ENCODE assay signal across 8 cellular contexts in the genomic region with DNA sequence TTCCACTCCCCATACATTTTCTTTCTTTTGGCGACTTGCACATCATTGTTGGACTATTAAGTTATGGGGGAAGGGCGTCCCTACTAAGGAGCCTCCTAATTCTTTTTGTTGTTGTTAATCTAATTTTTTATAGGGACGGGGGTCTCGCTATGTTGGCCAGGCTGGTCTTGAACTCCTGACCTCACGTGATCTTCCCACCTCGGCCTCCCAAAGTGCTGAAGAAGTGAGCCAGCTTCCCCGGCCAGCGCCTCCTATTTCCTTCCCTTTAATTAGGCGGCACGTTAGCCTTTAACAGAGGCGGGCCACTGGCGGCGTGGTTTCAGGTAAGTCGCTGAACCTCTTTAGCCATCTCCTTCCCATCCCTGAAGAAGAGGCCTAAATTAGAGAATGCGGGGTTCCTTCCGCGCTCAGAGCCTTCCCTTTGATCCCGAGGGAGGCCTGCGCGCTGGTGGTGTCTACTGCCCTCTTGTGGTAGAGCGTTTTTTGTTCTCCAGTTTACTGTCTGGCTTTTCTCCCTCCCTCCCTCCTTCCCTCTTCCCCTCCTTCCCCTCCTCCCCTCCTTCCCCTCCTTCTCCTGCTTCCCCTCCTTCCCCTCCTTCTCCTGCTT. TPM values are rescaled to one million over a fixed set of nuclear protein-coding genes. Genes with fewer than 3 reads are reported as not detected.
DNase-seq lines count a peak whose midpoint lies in the region; ATAC-seq and TF ChIP-seq lines count a peak whose summit lies in the region.

No MANE protein-coding gene starts in this region.

- POLR2A ChIA-PET in Caco-2 (lab: Charles Lee) (interaction anchor here (0.5 kb wide), 1 partner anchor 41 kb away, joined by 9 read pairs; no protein-coding TSS in a partner anchor), PC-3 (lab: Charles Lee; ENCODE audit: unreplicated experiment) (no interaction called here)

- H3K27ac Mint-ChIP-seq in Caco-2 (ENCODE audit: unreplicated experiment) = no peak overlapping the region
- peak overlapping the region; percentile 85 for H3K27ac Mint-ChIP-seq in natural killer cell

- BruUV-seq in Caco-2 (replicated peaks; lab: Mats Ljungman, UMichigan) (no TSS peak), PC-3 (replicated peaks; lab: Mats Ljungman, UMichigan) (no TSS peak)

- ATAC-seq in PC-3 (peak; percentile 85), natural killer cell (peak; percentile 51 to 75 (median 69)), HG03025 (IDR thresholded peaks at IDR 0.05; ENCODE audit: low FRiP score, unreplicated experiment) (no peak)
- ATAC-seq in stimulated activated naive CD8-positive, alpha-beta T cell treated with anti-CD3 and anti-CD28 coated beads, Interleukin-15, Interleukin-2, amounts not matched to agents 100 U/mL and 50 U/mL, for 24 hours = peak; percentile 82

- H3K9ac ChIP-seq in KMS-11 = no peak overlapping the region
- peak overlapping the region; percentile 11; the same call in 1 of the 2 replicates for H3K9ac ChIP-seq in PC-3 (ENCODE audit: low read length)

- DNase-seq in Caco-2 (peak; percentile 66 to 79), PC-3 (peak; percentile 81), fibroblast of gingiva (ENCODE audit: low read depth) (peak; percentile 62), natural killer cell (peak; percentile 43)
- peak; percentile 60 for DNase-seq in activated T-cell treated with anti-CD3 and anti-CD28 coated beads, Interleukin-2, amount 50 U/mL, for 1 hour
- DNase-seq in stimulated activated naive CD8-positive, alpha-beta T cell treated with anti-CD3 and anti-CD28 coated beads, Interleukin-15, Interleukin-2, amounts not matched to agents 100 U/mL and 50 U/mL, for 24 hours = peak; percentile 63

- H3F3A ChIP-seq in PC-3 (ENCODE audit: low read length, unreplicated experiment) = no peaks in the 10 kb centered on the region

- peak overlapping the region; percentile 92; the same call in 1 of the 2 replicates for H2AFZ ChIP-seq in KMS-11 (ENCODE audit: low read depth)
- H2AFZ ChIP-seq in PC-3 (ENCODE audit: low read length) = peak overlapping the region; percentile 54

- H3K4me1 ChIP-seq in Caco-2 (no peaks in the 10 kb centered on the region), KMS-11 (ENCODE audit: low read depth, poor library complexity, severe bottlenecking) (no peaks in the 10 kb centered on the region), PC-3 (ENCODE audit: insufficient read depth, low read length) (peaks cover 18% of the 10 kb centered on the region)

- peak; percentile 74 to 78 for TF ChIP-seq CTCF in Caco-2 (IDR thresholded peaks at IDR 0.05; ENCODE audit: insufficient read depth in 1 of 2, low read depth in 1 of 2, low read length in 1 of 2, severe bottlenecking in 1 of 2, unreplicated experiment in 1 of 2)
- TF ChIP-seq CTCF in KMS-11 (conservative IDR thresholded peaks at IDR 0.05; ENCODE audit: low read depth, low read length) = peak; percentile 68
- peak; percentile 73 for TF ChIP-seq CTCF in PC-3 (conservative IDR thresholded peaks at IDR 0.05; ENCODE audit: low read depth, low read length)
- TF ChIP-seq CTCF in natural killer cell (IDR thresholded peaks at IDR 0.05) = peak; percentile 68

- H3K27ac ChIP-seq in KMS-11 = no peak overlapping the region
- H3K27ac ChIP-seq in PC-3 (ENCODE audit: low read length) = no peak overlapping the region

- H3K4me3 ChIP-seq in Caco-2 (ENCODE audit: low read depth, low read length) = no peak overlapping the region
- no peak overlapping the region for H3K4me3 ChIP-seq in KMS-11 (IDR thresholded peaks at IDR 0.05; ENCODE audit: insufficient read depth, low read depth, low read length)
- H3K4me3 ChIP-seq in PC-3 (ENCODE audit: low read length) = peak overlapping the region; percentile 9; the same call in 1 of the 2 replicates

- H3K4me3 Mint-ChIP-seq in Caco-2 (ENCODE audit: unreplicated experiment) (no peak overlapping the region), natural killer cell (peak overlapping the region; percentile 82)

- H3K36me3 ChIP-seq in Caco-2 (ENCODE audit: control insufficient read depth, insufficient read depth, low read length) (no peaks in the 10 kb centered on the region), KMS-11 (ENCODE audit: insufficient read depth) (no peaks in the 10 kb centered on the region), PC-3 (ENCODE audit: low read depth, low read length) (no peaks in the 10 kb centered on the region)

- H3K27me3 Mint-ChIP-seq in Caco-2 (ENCODE audit: insufficient read depth, unreplicated experiment) = no peaks in the 10 kb centered on the region
- H3K27me3 Mint-ChIP-seq in natural killer cell (ENCODE audit: low read depth in 2 of 2) = no peaks in the 10 kb centered on the region

- H3K9me3 Mint-ChIP-seq in Caco-2 (ENCODE audit: unreplicated experiment) (no peaks in the 10 kb centered on the region), natural killer cell (peaks cover 0 to 3% of the 10 kb centered on the region in 2 donors)

- H4K20me1 ChIP-seq in KMS-11 (ENCODE audit: insufficient read depth) = no peaks in the 10 kb centered on the region
- H4K20me1 ChIP-seq in PC-3 (ENCODE audit: low read length) = no peaks in the 10 kb centered on the region

- H3K27me3 ChIP-seq in Caco-2 (replicated peaks; ENCODE audit: control insufficient read depth, insufficient read depth, low read length) = no peaks in the 10 kb centered on the region
- no peaks in the 10 kb centered on the region for H3K27me3 ChIP-seq in KMS-11 (ENCODE audit: insufficient read depth, low read depth)
- no peaks in the 10 kb centered on the region for H3K27me3 ChIP-seq in PC-3 (ENCODE audit: low read length)

- H3K36me3 Mint-ChIP-seq in Caco-2 (ENCODE audit: insufficient read depth, unreplicated experiment) (no peaks in the 10 kb centered on the region), natural killer cell (no peaks in the 10 kb centered on the region)

- CTCF ChIA-PET in Caco-2 (lab: Charles Lee) (interaction anchor here (1.3 kb wide), 1 partner anchor 94 kb away, joined by 9 read pairs; no protein-coding TSS in a partner anchor), PC-3 (lab: Charles Lee) (interaction anchor here (0.6 kb wide), 1 partner anchor 94 kb away, joined by 3 read pairs; no protein-coding TSS in a partner anchor)

- H3K9me3 ChIP-seq in Caco-2 (no peaks in the 10 kb centered on the region), PC-3 (ENCODE audit: low read length) (no peaks in the 10 kb centered on the region)

- H3K4me2 ChIP-seq in KMS-11 = peak overlapping the region; percentile 60; the same call in 1 of the 2 replicates
- peak overlapping the region; percentile 48 for H3K4me2 ChIP-seq in PC-3 (ENCODE audit: low read length)

- H3K4me1 Mint-ChIP-seq in Caco-2 (ENCODE audit: low read depth, unreplicated experiment) (no peaks in the 10 kb centered on the region), natural killer cell (peaks cover 48 to 60% of the 10 kb centered on the region in 2 donors)

- H3K79me2 ChIP-seq in KMS-11 (ENCODE audit: insufficient read depth, low read depth) (no peaks in the 10 kb centered on the region), PC-3 (ENCODE audit: low read length) (no peaks in the 10 kb centered on the region)

- intact Hi-C loops in Caco-2 (cut with micrococcal nuclease; ENCODE audit: unreplicated experiment) = loop anchor here (1.0 to 10.0 kb wide), 4 partner anchors 40 to 235 kb away; a partner anchor contains a TSS
- intact Hi-C loops in PC-3 (cut with micrococcal nuclease) = loop anchor here (1.0 to 5.0 kb wide), 2 partner anchors 94 to 235 kb away; no protein-coding TSS in a partner anchor
- intact Hi-C loops in natural killer cell (cut with micrococcal nuclease) = loop anchor here (1.0 to 5.0 kb wide), 4 partner anchors 38 to 236 kb away; a partner anchor contains a TSS

- no peaks in the 10 kb centered on the region for H3K9me2 ChIP-seq in PC-3 (replicated peaks; ENCODE audit: low read length)

RNA-seq across cellular contexts. Expression of a gene that starts 38.1 kb away (rescaled TPM):
- total RNA-seq in Caco-2 (2022) (0.54 and 0.91 TPM in 2 replicates), PC-3 (2014; rRNA removed) (0.04 and 0.06 TPM in 2 replicates), natural killer cell (1 to 10 TPM; 2.6 to 6.4 (median 4.2) TPM)

RNA-seq across cellular contexts. Expression of a gene that starts 49.7 kb away (rescaled TPM):
- total RNA-seq in Caco-2 (2022) (10.8 and 15.0 TPM in 2 replicates), PC-3 (2014; rRNA removed) (not detected in 2 replicates), natural killer cell (1 to 10 TPM; 3.9 to 7.7 (median 7.5) TPM)

RNA-seq across cellular contexts. Expression of a gene that starts 58.9 kb away (rescaled TPM):
- total RNA-seq in Caco-2 (2022) (284 and 293 TPM in 2 replicates), PC-3 (2014; rRNA removed) (316 and 333 TPM in 2 replicates), natural killer cell (100 to 1,000 TPM; 120 to 127 (median 127) TPM)
